Comparison of ENCODE assay signal across 25 cellular contexts in the genomic region with DNA sequence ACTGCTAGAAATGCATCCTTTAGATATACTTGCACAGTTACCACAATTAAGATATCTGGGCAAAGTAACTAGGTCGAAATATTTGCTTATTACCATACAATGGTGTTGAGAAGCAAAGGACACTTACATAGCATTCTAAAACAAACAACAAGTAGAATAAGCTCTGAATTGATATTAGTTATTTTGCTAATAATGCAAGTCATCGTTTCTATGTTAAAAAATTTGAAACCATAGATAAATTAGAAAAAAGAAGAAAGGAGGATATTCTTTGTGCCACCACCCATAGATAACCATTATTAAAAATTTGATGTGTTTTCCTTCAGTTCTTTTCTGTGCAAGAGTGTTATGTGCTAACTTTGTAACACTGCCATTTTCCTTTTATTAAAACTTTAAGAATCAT.
DNase-seq lines count a peak whose midpoint lies in the region; ATAC-seq, FAIRE-seq and TF ChIP-seq lines count a peak whose summit lies in the region.
"Had no signal": no experiment of that assay in that cellular context is flagged by ENCODE, and none has a peak within 500 bp of the region (broad histone marks: within the 10 kb centered on the region; RNA-seq: fewer than 3 reads in every experiment).

No MANE protein-coding gene starts in this region.

- no peak for TF ChIP-seq POLR2A in A549 (IDR thresholded peaks at IDR 0.05; ENCODE audit: low read length)
- no peak for TF ChIP-seq POLR2A in K562 (conservative IDR thresholded peaks at IDR 0.05)

- H3K4me2 ChIP-seq in A549 (no peak overlapping the region), K562 (ENCODE audit: insufficient read depth, low read length) (no peak overlapping the region)
- H3K4me2 ChIP-seq: BLaER1 treated with 17β-estradiol and CSF1 and Interleukin-3, amounts not matched to agents 10 nM and 100 nM had no signal

- intact Hi-C loops in K562 (cut with micrococcal nuclease), result no loop called here

- no peaks in the 10 kb centered on the region for H4K20me1 ChIP-seq in K562 (replicated peaks; ENCODE audit: control insufficient read depth, insufficient read depth, low read length)
- H4K20me1 ChIP-seq: BLaER1 treated with 17β-estradiol and CSF1 and Interleukin-3, amounts not matched to agents 10 nM and 100 nM had no signal

- H2AFZ ChIP-seq in K562 (ENCODE audit: low read depth, low read length), result no peak overlapping the region

- no peaks in the 10 kb centered on the region for H3K27me3 Mint-ChIP-seq in mesothelial cell of epicardium (ENCODE audit: low read depth)
- H3K27me3 Mint-ChIP-seq: B cell; CD4-positive, alpha-beta T cell had no signal

- no peaks in the 10 kb centered on the region for H3K36me3 Mint-ChIP-seq in mesothelial cell of epicardium
- H3K36me3 Mint-ChIP-seq: CD8-positive, alpha-beta T cell had no signal

- DNase-seq in A549 (ENCODE audit: low read depth in 1 of 2, low spot score in 1 of 2), result no peak
- DNase-seq in D721Med (ENCODE audit: insufficient read length, low spot score), result no peak
- no peak for DNase-seq in K562 (ENCODE audit: extremely low read depth in 1 of 4, low spot score in 3 of 4)
- DNase-seq in mesothelial cell of epicardium (ENCODE audit: low spot score in 2 of 2, unreplicated experiment in 2 of 2), result no peak
- DNase-seq: 8988T; AML-193; Caco-2; Calu3; CD4-positive, alpha-beta T cell; CD8-positive, alpha-beta T cell; DMS 273 treated with DMSO at 0.1 percent for 48 hours; DMS153; DMS53; DMS79; DND-41; EL; GDM1 had no signal

- no peaks in the 10 kb centered on the region for H3K27me3 ChIP-seq in K562 (ENCODE audit: control insufficient read depth in 2 of 2, insufficient read depth in 2 of 2, low read length in 2 of 2)
- H3K27me3 ChIP-seq: BLaER1 treated with 17β-estradiol and CSF1 and Interleukin-3, amounts not matched to agents 10 nM and 100 nM had no signal

- in situ Hi-C loops in K562 (cut with MboI), result no loop called here

- 0 out of 3 replicates have a peak, but pooled peaks cover 5% of the 10 kb centered on the region for H3K4me1 ChIP-seq in A549
- no peaks in the 10 kb centered on the region for H3K4me1 ChIP-seq in K562 (replicated peaks in 1 of 2; ENCODE audit: control insufficient read depth in 2 of 2, insufficient read depth in 2 of 2, low read length in 2 of 2)
- H3K4me1 ChIP-seq: BLaER1 treated with 17β-estradiol and CSF1 and Interleukin-3, amounts not matched to agents 10 nM and 100 nM had no signal

- WGBS in A549 (ENCODE audit: missing lambda C conversion rate), result 61% methylated on average over 2 of the region's 2 CpGs
- WGBS in K562 (ENCODE audit: insufficient coverage, low coverage, missing lambda C conversion rate), result 0% methylated on average over 2 of the region's 2 CpGs

- no peak overlapping the region for H3K4me3 Mint-ChIP-seq in mesothelial cell of epicardium
- H3K4me3 Mint-ChIP-seq: B cell; CD4-positive, alpha-beta T cell; CD8-positive, alpha-beta T cell had no signal

- POLR2A ChIA-PET in A549 (lab: Yijun Ruan, JAX), result no interaction called here
- POLR2A ChIA-PET in K562 (lab: Yijun Ruan, JAX), result no interaction called here

- H3K9me3 Mint-ChIP-seq in mesothelial cell of epicardium, result no peaks in the 10 kb centered on the region
- H3K9me3 Mint-ChIP-seq: CD4-positive, alpha-beta T cell; CD8-positive, alpha-beta T cell had no signal

- H3K4me3 ChIP-seq in A549, result no peak overlapping the region
- H3K4me3 ChIP-seq in K562, result no peak overlapping the region
- H3K4me3 ChIP-seq: BLaER1 treated with 17β-estradiol and CSF1 and Interleukin-3, amounts not matched to agents 10 nM and 100 nM; GM12878 had no signal

- H3K36me3 ChIP-seq in K562 (ENCODE audit: control insufficient read depth, insufficient read depth, low read length), result no peaks in the 10 kb centered on the region
- H3K36me3 ChIP-seq: BLaER1 treated with 17β-estradiol and CSF1 and Interleukin-3, amounts not matched to agents 10 nM and 100 nM had no signal

- no TSS peak for BruUV-seq in K562 (replicated peaks; lab: Mats Ljungman, UMichigan)

- no peak for TF ChIP-seq CTCF in A549 (IDR thresholded peaks at IDR 0.05)
- no peak for TF ChIP-seq CTCF in D721Med (IDR thresholded peaks at IDR 0.05; ENCODE audit: insufficient read depth, missing control alignments)
- TF ChIP-seq CTCF in K562 (IDR thresholded peaks at IDR 0.05 in 2 of 3, conservative IDR thresholded peaks at IDR 0.05 in 1 of 3; ENCODE audit: insufficient read depth in 2 of 3, low read depth in 1 of 3, low read length in 3 of 3), result no peak
- TF ChIP-seq CTCF in mesothelial cell of epicardium (IDR thresholded peaks at IDR 0.05; ENCODE audit: unreplicated experiment), result no peak

- no peak overlapping the region for H3K27ac ChIP-seq in A549
- no peak overlapping the region for H3K27ac ChIP-seq in K562 (ENCODE audit: extremely low read depth, low read depth, low read length)
- H3K27ac ChIP-seq: BLaER1 treated with 17β-estradiol and CSF1 and Interleukin-3, amounts not matched to agents 10 nM and 100 nM; C4-2B had no signal

- peaks cover 63% of the 10 kb centered on the region for H3K4me1 Mint-ChIP-seq in mesothelial cell of epicardium
- H3K4me1 Mint-ChIP-seq: B cell had no signal

- no peak overlapping the region for H3K27ac Mint-ChIP-seq in mesothelial cell of epicardium
- H3K27ac Mint-ChIP-seq: B cell; CD4-positive, alpha-beta T cell; CD8-positive, alpha-beta T cell had no signal

- FAIRE-seq in A549 (lab: Jason Lieb, UNC), result peak; percentile 39
- FAIRE-seq in D721Med (lab: Jason Lieb, UNC), result peak; percentile 32
- FAIRE-seq in K562 (lab: Jason Lieb, UNC), result no peak
- FAIRE-seq: A204.1, GM12878, GM12892, GM18507 had no signal

- TF ChIP-seq EP300 in A549 (IDR thresholded peaks at IDR 0.05) (no peak), K562 (IDR thresholded peaks at IDR 0.05; ENCODE audit: low read length) (no peak)

- no peak for ATAC-seq in A549
- ATAC-seq in K562, result no peak
- no peak for ATAC-seq in HG03108 (IDR thresholded peaks at IDR 0.05; ENCODE audit: unreplicated experiment)
- ATAC-seq: CD8-positive, alpha-beta T cell; GM12878 had no signal

- CTCF ChIA-PET in A549 (lab: Yijun Ruan, JAX) (interaction anchor here (0.9 to 1.3 kb wide), 3 partner anchors 10 to 14 kb away, joined by 3 to 4 read pairs (median 3); no protein-coding TSS in a partner anchor), K562 (lab: Yijun Ruan, JAX; ENCODE audit: low intra/inter-chr PET ratio) (no interaction called here)

- no peak overlapping the region for H3K9ac ChIP-seq in K562 (ENCODE audit: insufficient read depth in 1 of 2, low read depth in 2 of 2, low read length in 2 of 2)
- H3K9ac ChIP-seq: BLaER1 treated with 17β-estradiol and CSF1 and Interleukin-3, amounts not matched to agents 10 nM and 100 nM had no signal

- TF ChIP-seq RAD21 in A549 (conservative IDR thresholded peaks at IDR 0.05 in 1 of 2, IDR thresholded peaks at IDR 0.05 in 1 of 2) (no peak), K562 (CRISPR knock-in tag; conservative IDR thresholded peaks at IDR 0.05 in 1 of 2, IDR thresholded peaks at IDR 0.05 in 1 of 2) (no peak)

- no peaks in the 10 kb centered on the region for H3K9me1 ChIP-seq in K562 (ENCODE audit: control insufficient read depth, insufficient read depth, low read length)

- H3K9me3 ChIP-seq in A549 (no peaks in the 10 kb centered on the region), K562 (replicated peaks; ENCODE audit: control insufficient read depth, insufficient read depth, low read depth, low read length) (no peaks in the 10 kb centered on the region; the same call in 1 of the 2 replicates)
- H3K9me3 ChIP-seq: BLaER1 treated with 17β-estradiol and CSF1 and Interleukin-3, amounts not matched to agents 10 nM and 100 nM; Caco-2 had no signal

- no peaks in the 10 kb centered on the region for H3K79me2 ChIP-seq in K562 (ENCODE audit: control insufficient read depth, insufficient read depth, low read length)

TF ChIP-seq in A549, 52 proteins besides CTCF, POLR2A, EP300 and RAD21:
- TF ChIP-seq RNF2 (IDR thresholded peaks at IDR 0.05; ENCODE audit: borderline replicate concordance, low read depth) (no peak), TFCP2L1 (CRISPR knock-in tag; IDR thresholded peaks at IDR 0.05) (no peak), HMGXB4 (CRISPR knock-in tag; IDR thresholded peaks at IDR 0.05; ENCODE audit: borderline replicate concordance) (no peak), MAFK (IDR thresholded peaks at IDR 0.05; ENCODE audit: partially characterized antibody) (peak; percentile 67), NFE2L2 (conservative IDR thresholded peaks at IDR 0.05; ENCODE audit: low read length) (peak; percentile 71)

TF ChIP-seq in K562, 482 proteins besides CTCF, POLR2A, EP300 and RAD21:
- TF ChIP-seq BHLHE40 (IDR thresholded peaks at IDR 0.05; ENCODE audit: low read length) (no peak), MAFG (tag; conservative IDR thresholded peaks at IDR 0.05) (0 out of 2 replicates have a peak, but pooled peaks have one; percentile 15)
TF ChIP-seq in K562: peak in this region for 1.

Comparison
In these comparisons a context has a peak if more than half of its experiments do, and no peak if none do; other contexts are left out.
1. Of the 35 proteins assayed by ChIP-seq in both K562 and A549: peak only in K562: none; only in A549: MAFK; in both: none; in neither: 34.